In genomic region chr2:149732001-149732685, GRCh38 we compare ENCODE assay signal across 1 cellular context.
TF ChIP-seq lines count a peak whose summit lies in the region.

No MANE protein-coding gene starts in this region.

TF ChIP-seq in GM23338, 12 proteins besides CTCF, POLR2A, EP300 and RAD21 (continued from another document):
- no peak for TF ChIP-seq ZNF462 (CRISPR knock-in tag; IDR thresholded peaks at IDR 0.05)
- no peak for TF ChIP-seq POLR2AphosphoS5 (IDR thresholded peaks at IDR 0.05; ENCODE audit: low read depth)
